In the genomic region with DNA sequence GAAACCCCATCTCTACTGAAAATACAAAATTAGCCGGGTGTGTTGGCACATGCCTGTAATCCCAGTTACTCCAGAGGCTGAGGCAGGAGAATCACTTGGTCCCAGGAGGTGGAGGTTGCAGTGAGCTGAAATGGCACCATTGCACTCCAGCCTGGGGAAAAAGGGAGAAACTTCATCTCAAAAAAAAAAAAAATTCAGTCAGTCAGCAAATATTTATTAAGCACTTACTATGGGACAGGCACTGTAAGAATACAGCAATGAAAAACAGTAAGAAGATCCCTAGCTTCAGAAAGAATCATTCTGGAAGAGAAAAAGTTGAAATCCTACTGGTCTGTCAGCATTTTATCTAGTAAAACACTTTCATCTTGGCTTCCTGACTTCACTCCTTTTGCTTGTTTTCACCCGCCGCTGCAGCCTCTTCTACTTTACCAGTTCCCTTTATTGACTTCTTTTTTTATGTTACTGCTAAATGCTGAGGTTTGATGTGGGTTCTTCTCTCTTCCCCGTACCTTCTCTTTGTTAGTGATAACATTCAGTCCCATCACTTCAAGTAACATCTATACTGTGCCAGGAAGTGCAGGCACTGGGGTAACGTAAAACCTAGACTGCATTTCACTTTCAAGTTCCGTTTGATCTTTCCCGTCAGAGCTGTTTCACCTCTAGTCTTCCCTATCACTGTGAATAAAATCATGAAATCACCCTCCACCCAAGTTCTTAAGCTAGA, we compare ENCODE assay signal across 8 cellular contexts. TPM values are rescaled to one million over a fixed set of nuclear protein-coding genes. Genes with fewer than 3 reads are reported as not detected.
DNase-seq lines count a peak whose midpoint lies in the region; ATAC-seq, FAIRE-seq and TF ChIP-seq lines count a peak whose summit lies in the region.

No MANE protein-coding gene starts in this region.

- no peaks in the 10 kb centered on the region for H3K27me3 ChIP-seq in WERI-Rb-1 (ENCODE audit: insufficient read depth, low read depth, severe bottlenecking)

- no peaks in the 10 kb centered on the region for H3K4me1 ChIP-seq in A549

- no peak for TF ChIP-seq POLR2A in A549 (IDR thresholded peaks at IDR 0.05; ENCODE audit: low read length)

- TF ChIP-seq EP300 in A549 (IDR thresholded peaks at IDR 0.05), result no peak

- WGBS in A549 (ENCODE audit: missing lambda C conversion rate), result 79% methylated on average over 7 of the region's 7 CpGs

- H3K9me3 ChIP-seq in A549 (no peaks in the 10 kb centered on the region), WERI-Rb-1 (ENCODE audit: severe bottlenecking) (no peaks in the 10 kb centered on the region)

- H3K4me2 ChIP-seq in A549, result no peak overlapping the region

- H3K27ac ChIP-seq in A549, result no peak overlapping the region
- H3K27ac ChIP-seq in WERI-Rb-1, result no peak overlapping the region

- intact Hi-C loops in left colon (cut with DNase I, micrococcal nuclease), result no loop called here
- intact Hi-C loops in posterior vena cava (cut with DNase I), result no loop called here

- no peak for ATAC-seq in A549
- ATAC-seq in GM19397 (IDR thresholded peaks at IDR 0.05; ENCODE audit: unreplicated experiment), result peak; percentile 93
- peak; percentile 96 for ATAC-seq in HG03432 (IDR thresholded peaks at IDR 0.05; ENCODE audit: unreplicated experiment)
- no peak for ATAC-seq in left colon

- TF ChIP-seq RAD21 in A549 (conservative IDR thresholded peaks at IDR 0.05 in 1 of 2, IDR thresholded peaks at IDR 0.05 in 1 of 2), result no peak

- FAIRE-seq in A549 (lab: Jason Lieb, UNC), result no peak

- no peak for DNase-seq in A549 (ENCODE audit: low read depth in 1 of 2, low spot score in 1 of 2)
- peak; percentile 33 to 40 for DNase-seq in activated CD4-positive, alpha-beta T cell treated with anti-CD3 and anti-CD28 coated beads, Interleukin-2, amount 50 U/mL, for 48 hours
- DNase-seq in stimulated activated CD4-positive, alpha-beta T cell treated with anti-CD3 and anti-CD28 coated beads, Interleukin-4, amount 100 ng/mL, for 4 hours, result peak; percentile 11 to 50
- no peak for DNase-seq in WERI-Rb-1
- no peak for DNase-seq in left colon
- no peak for DNase-seq in posterior vena cava (ENCODE audit: low spot score)

- POLR2A ChIA-PET in A549 (lab: Yijun Ruan, JAX), result no interaction called here

- H3K4me3 ChIP-seq in A549 (no peak overlapping the region), WERI-Rb-1 (ENCODE audit: low read depth, low read length) (no peak overlapping the region)

- no peaks in the 10 kb centered on the region for H3K36me3 ChIP-seq in WERI-Rb-1

- TF ChIP-seq CTCF in A549 (IDR thresholded peaks at IDR 0.05) (no peak), WERI-Rb-1 (IDR thresholded peaks at IDR 0.05; ENCODE audit: low read depth, low read length) (no peak)

- CTCF ChIA-PET in A549 (lab: Yijun Ruan, JAX), result no interaction called here

TF ChIP-seq in A549, 52 proteins besides CTCF, POLR2A, EP300 and RAD21:
- peak; percentile 25 for TF ChIP-seq MAFK (IDR thresholded peaks at IDR 0.05; ENCODE audit: partially characterized antibody)
- TF ChIP-seq, protein P1, sequence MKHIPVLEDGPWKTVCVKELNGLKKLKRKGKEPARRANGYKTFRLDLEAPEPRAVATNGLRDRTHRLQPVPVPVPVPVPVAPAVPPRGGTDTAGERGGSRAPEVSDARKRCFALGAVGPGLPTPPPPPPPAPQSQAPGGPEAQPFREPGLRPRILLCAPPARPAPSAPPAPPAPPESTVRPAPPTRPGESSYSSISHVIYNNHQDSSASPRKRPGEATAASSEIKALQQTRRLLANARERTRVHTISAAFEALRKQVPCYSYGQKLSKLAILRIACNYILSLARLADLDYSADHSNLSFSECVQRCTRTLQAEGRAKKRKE (CRISPR knock-in tag; IDR thresholded peaks at IDR 0.05; ENCODE audit: low read depth), result no peak

RNA-seq across cellular contexts. Expression of a gene that starts 10.8 kb away (rescaled TPM):
- polyA plus RNA-seq in A549 (2011; rRNA removed) (5.6 and 6.2 TPM in 2 replicates), A549 (2017; fragmentation: RNase III; extraction: RNeasy Plus Mini Kit Qiagen cat#74134 plus additional on column Dnase treatment) (2.5 to 3.5 TPM (median 2.9 TPM) in 3 replicates)
- 2.4 and 3.5 TPM in 2 replicates for polyA plus RNA-seq in A549 (2012; cell fraction: cytosol; rRNA removed)
- 2.4 and 2.9 TPM in 2 replicates for polyA plus RNA-seq in A549 (2012; cell fraction: nucleus; rRNA removed)
- 6.3 and 6.5 TPM in 2 replicates for polyA minus RNA-seq in A549 (2011; rRNA and poly(A)+ RNA removed)
- total RNA-seq in left colon (1 to 10 TPM; 2.6 to 3.2 TPM), posterior vena cava (1 to 10 TPM; 2.4 to 3.0 TPM)

Comparison
In these comparisons a context has a peak if more than half of its experiments do, and no peak if none do; other contexts are left out.
1. ATAC-seq: peak in GM19397 (single experiment) and HG03432 (single experiment); none in A549 (0 of 2) and left colon (single experiment).
2. DNase-seq: peak in activated CD4-positive, alpha-beta T cell treated with anti-CD3 and anti-CD28 coated beads, Interleukin-2, amount 50 U/mL, for 48 hours (2 of 2) and stimulated activated CD4-positive, alpha-beta T cell treated with anti-CD3 and anti-CD28 coated beads, Interleukin-4, amount 100 ng/mL, for 4 hours (2 of 2); none in A549 (0 of 2), WERI-Rb-1 (single experiment), left colon (0 of 2) and posterior vena cava (single experiment).